ENCODE assay signal across 1 cellular context in genomic region chr15:57747206-57747605, GRCh38.
TF ChIP-seq lines count a peak whose summit lies in the region.

No MANE protein-coding gene starts in this region.

TF ChIP-seq in K562, 482 proteins besides CTCF, POLR2A, EP300 and RAD21 (continued from another document):
- TF ChIP-seq MGA (IDR thresholded peaks at IDR 0.05) = peak; percentile 62
